15 cellular contexts compared by ENCODE assay signal in genomic region chr1:61299468-61299867, GRCh38.
A peak's percentile ranks its signal among the peaks of the same experiment; 100 is the strongest.
DNase-seq lines count a peak whose midpoint lies in the region; TF ChIP-seq lines count a peak whose summit lies in the region.
"Had no signal": no experiment of that assay in that cellular context is flagged by ENCODE, and none has a peak within 500 bp of the region (broad histone marks: within the 10 kb centered on the region; RNA-seq: fewer than 3 reads in every experiment).

No MANE protein-coding gene starts in this region.

- peaks cover 6% of the 10 kb centered on the region for H3K36me3 Mint-ChIP-seq in osteocyte (ENCODE audit: unreplicated experiment)

- H3K9me3 Mint-ChIP-seq in osteocyte (ENCODE audit: unreplicated experiment) = peaks cover 5% of the 10 kb centered on the region
- H3K9me3 Mint-ChIP-seq: CD4-positive, alpha-beta T cell had no signal

- peak overlapping the region; percentile 77 to 79 for H3K27ac ChIP-seq in ascending aorta
- H3K27ac ChIP-seq in urinary bladder (ENCODE audit: low read depth) = peak overlapping the region; percentile 23
- H3K27ac ChIP-seq in Peyer's patch = peak overlapping the region in 2 of 4 donors; percentile 32 to 33
- no peak overlapping the region for H3K27ac ChIP-seq in ovary
- H3K27ac ChIP-seq: brain microvascular endothelial cell, psoas muscle had no signal

- no peaks in the 10 kb centered on the region for H3K27me3 ChIP-seq in ascending aorta
- H3K27me3 ChIP-seq in Peyer's patch = no peaks in the 10 kb centered on the region
- no peaks in the 10 kb centered on the region for H3K27me3 ChIP-seq in ovary
- H3K27me3 ChIP-seq: brain microvascular endothelial cell had no signal

- WGBS in urinary bladder = 32% methylated on average over 2 of the region's 2 CpGs
- WGBS in ovary, 3 donors = 9 to 18% (median 10%) methylated on average over 2 of the region's 2 CpGs

- intact Hi-C loops in ascending aorta (cut with DNase I) (loop anchor here (5.0 kb wide), 1 partner anchor 33 kb away; no protein-coding TSS in a partner anchor), ovary (cut with DNase I) (no loop called here)

- peaks cover 7 to 47% of the 10 kb centered on the region in 2 donors for H3K4me1 ChIP-seq in ascending aorta
- H3K4me1 ChIP-seq in urinary bladder (ENCODE audit: insufficient read depth) = no peaks in the 10 kb centered on the region
- H3K4me1 ChIP-seq in Peyer's patch = no peaks in the 10 kb centered on the region
- peaks cover 3% of the 10 kb centered on the region for H3K4me1 ChIP-seq in ovary (ENCODE audit: insufficient read depth)

- DNase-seq in ascending aorta (ENCODE audit: low spot score in 2 of 2) = no peak
- peak; percentile 30 for DNase-seq in fibroblast of the aortic adventitia (ENCODE audit: low read depth)
- no peak for DNase-seq in osteocyte (ENCODE audit: extremely low spot score, unreplicated experiment)
- no peak for DNase-seq in SIG-M5 treated with dmso at 0.1 percent for 504 hours (lab: John Stamatoyannopoulos, UW; ENCODE audit: unreplicated experiment)
- no peak for DNase-seq in Peyer's patch
- DNase-seq in ovary = no peak
- DNase-seq: activated CD8-positive, alpha-beta T cell treated with anti-CD3 and anti-CD28 coated beads for 36 hours; activated effector memory CD4-positive, alpha-beta T cell treated with anti-CD3 and anti-CD28 coated beads, Interleukin-2, amount 50 U/mL, for 16 hours; brain microvascular endothelial cell; CD4-positive, alpha-beta T cell; NCI-H1436; psoas muscle; stimulated activated CD4-positive, alpha-beta T cell treated with anti-CD3 and anti-CD28 coated beads, Interleukin-4, amount 100 ng/mL, for 1 hour had no signal

- H3K9me3 ChIP-seq in ascending aorta (no peaks in the 10 kb centered on the region), Peyer's patch (no peaks in the 10 kb centered on the region), ovary (no peaks in the 10 kb centered on the region)
- H3K9me3 ChIP-seq: psoas muscle had no signal

- peak overlapping the region; percentile 70 for H3K27ac Mint-ChIP-seq in osteocyte (ENCODE audit: unreplicated experiment)
- H3K27ac Mint-ChIP-seq: activated CD8-positive, alpha-beta T cell treated with anti-CD3 and anti-CD28 coated beads for 36 hours; CD4-positive, alpha-beta T cell; IgD-negative memory B cell had no signal

- H3K4me3 Mint-ChIP-seq in osteocyte (ENCODE audit: unreplicated experiment) = no peak overlapping the region
- H3K4me3 Mint-ChIP-seq: activated CD8-positive, alpha-beta T cell treated with anti-CD3 and anti-CD28 coated beads for 36 hours; CD4-positive, alpha-beta T cell; IgD-negative memory B cell had no signal

- H3K36me3 ChIP-seq in ascending aorta (no peaks in the 10 kb centered on the region), urinary bladder (ENCODE audit: insufficient read depth) (no peaks in the 10 kb centered on the region), Peyer's patch (no peaks in the 10 kb centered on the region), ovary (no peaks in the 10 kb centered on the region)
- H3K36me3 ChIP-seq: brain microvascular endothelial cell had no signal

- TF ChIP-seq EP300 in ovary (IDR thresholded peaks at IDR 0.05) = no peak

- H3K27me3 Mint-ChIP-seq in osteocyte (ENCODE audit: unreplicated experiment) = no peaks in the 10 kb centered on the region
- H3K27me3 Mint-ChIP-seq: CD4-positive, alpha-beta T cell had no signal

- H3K4me1 Mint-ChIP-seq in osteocyte (ENCODE audit: unreplicated experiment) = peaks cover 52% of the 10 kb centered on the region
- H3K4me1 Mint-ChIP-seq: IgD-negative memory B cell had no signal

- no peak for TF ChIP-seq POLR2A in Peyer's patch (IDR thresholded peaks at IDR 0.05)
- TF ChIP-seq POLR2A in ovary (IDR thresholded peaks at IDR 0.05) = no peak

- peak overlapping the region in 1 of 2 donors; percentile 40 for H3K4me3 ChIP-seq in ascending aorta
- H3K4me3 ChIP-seq in fibroblast of the aortic adventitia (ENCODE audit: low read depth, low read length) = no peak overlapping the region
- no peak overlapping the region for H3K4me3 ChIP-seq in urinary bladder (ENCODE audit: low read depth, low read length)
- H3K4me3 ChIP-seq in Peyer's patch = no peak overlapping the region
- H3K4me3 ChIP-seq in ovary = no peak overlapping the region
- H3K4me3 ChIP-seq: psoas muscle had no signal

- no peak for TF ChIP-seq CTCF in ascending aorta (IDR thresholded peaks at IDR 0.05)
- TF ChIP-seq CTCF in fibroblast of the aortic adventitia (IDR thresholded peaks at IDR 0.05; ENCODE audit: insufficient read depth, low read length) = no peak
- TF ChIP-seq CTCF in osteocyte (IDR thresholded peaks at IDR 0.05) = no peak
- no peak for TF ChIP-seq CTCF in Peyer's patch (IDR thresholded peaks at IDR 0.05)
- no peak for TF ChIP-seq CTCF in ovary (IDR thresholded peaks at IDR 0.05)

Comparison
In these comparisons a context has a peak if more than half of its experiments do, and no peak if none do; other contexts are left out.
1. H3K27ac ChIP-seq: peak in ascending aorta (2 of 2) and urinary bladder (single experiment); none in ovary (0 of 2).